ENCODE assay signal across 14 cellular contexts in genomic region chr17:74739227-74739831, GRCh38. TPM values are rescaled to one million over a fixed set of nuclear protein-coding genes. Genes with fewer than 3 reads are reported as not detected.
DNase-seq lines count a peak whose midpoint lies in the region; ATAC-seq, FAIRE-seq and TF ChIP-seq lines count a peak whose summit lies in the region.
"Had no signal": no experiment of that assay in that cellular context is flagged by ENCODE, and none has a peak within 500 bp of the region (broad histone marks: within the 10 kb centered on the region; RNA-seq: fewer than 3 reads in every experiment).

No MANE protein-coding gene starts in this region.

- no peak overlapping the region for H3K27ac Mint-ChIP-seq in brain

- H2AFZ ChIP-seq in HepG2 (ENCODE audit: low read length) = no peak overlapping the region
- H2AFZ ChIP-seq in PC-3 (ENCODE audit: low read length) = no peak overlapping the region

- no peaks in the 10 kb centered on the region for H3K36me3 Mint-ChIP-seq in brain

- TF ChIP-seq CTCF in HepG2 (CRISPR knock-in tag; IDR thresholded peaks at IDR 0.05) = no peak
- TF ChIP-seq CTCF in right lobe of liver (IDR thresholded peaks at IDR 0.05) = no peak
- TF ChIP-seq CTCF in Peyer's patch (IDR thresholded peaks at IDR 0.05) = no peak
- TF ChIP-seq CTCF in brain (conservative IDR thresholded peaks at IDR 0.05) = no peak
- TF ChIP-seq CTCF in PC-3 (conservative IDR thresholded peaks at IDR 0.05; ENCODE audit: low read depth, low read length) = no peak

- ATAC-seq in HepG2 (no peak), right lobe of liver (no peak), PC-3 (no peak)

- H3K9ac ChIP-seq in HepG2 (ENCODE audit: insufficient read depth, low read depth, low read length) (no peak overlapping the region), PC-3 (ENCODE audit: low read length) (no peak overlapping the region)

- peaks cover 22% of the 10 kb centered on the region for H3K27me3 Mint-ChIP-seq in brain

- H3K4me1 ChIP-seq in HepG2 (ENCODE audit: insufficient read depth, low read length) = peaks cover 70% of the 10 kb centered on the region
- H3K4me1 ChIP-seq in right lobe of liver = peaks cover 0 to 20% (median 7%) of the 10 kb centered on the region in 4 donors
- H3K4me1 ChIP-seq in Peyer's patch = peaks cover 3 to 51% (median 35%) of the 10 kb centered on the region in 4 donors
- H3K4me1 ChIP-seq in thymus (ENCODE audit: control insufficient read depth, insufficient read depth, low read length) = peaks cover 42% of the 10 kb centered on the region
- H3K4me1 ChIP-seq in PC-3 (ENCODE audit: insufficient read depth, low read length) = peaks cover 22% of the 10 kb centered on the region

- WGBS in HepG2 (ENCODE audit: low lambda C conversion rate) = 25% methylated on average over 12 of the region's 12 CpGs
- WGBS in right lobe of liver (ENCODE audit: insufficient coverage, low coverage, low lambda C conversion rate, missing lambda C conversion rate) = 67% methylated on average over 10 of the region's 12 CpGs
- 65% methylated on average over 12 of the region's 12 CpGs for WGBS in thymus

- no peaks in the 10 kb centered on the region for H3K36me3 ChIP-seq in HepG2 (replicated peaks in 1 of 2; ENCODE audit: control insufficient read depth in 1 of 2, insufficient read depth in 2 of 2, low read length in 2 of 2)
- H3K36me3 ChIP-seq in right lobe of liver = no peaks in the 10 kb centered on the region
- no peaks in the 10 kb centered on the region for H3K36me3 ChIP-seq in Peyer's patch
- H3K36me3 ChIP-seq in thymus (ENCODE audit: control insufficient read depth, insufficient read depth) = no peaks in the 10 kb centered on the region
- no peaks in the 10 kb centered on the region for H3K36me3 ChIP-seq in PC-3 (ENCODE audit: low read depth, low read length)

- intact Hi-C loops in HepG2 (cut with micrococcal nuclease; ENCODE audit: unreplicated experiment) = no loop called here
- intact Hi-C loops in right lobe of liver (cut with DNase I) = no loop called here
- intact Hi-C loops in PC-3 (cut with micrococcal nuclease) = no loop called here

- no peaks in the 10 kb centered on the region for H3K9me3 ChIP-seq in HepG2 (ENCODE audit: low read length)
- H3K9me3 ChIP-seq in right lobe of liver = no peaks in the 10 kb centered on the region
- no peaks in the 10 kb centered on the region for H3K9me3 ChIP-seq in Peyer's patch
- no peaks in the 10 kb centered on the region for H3K9me3 ChIP-seq in thymus (ENCODE audit: control insufficient read depth)
- H3K9me3 ChIP-seq in PC-3 (ENCODE audit: low read length) = no peaks in the 10 kb centered on the region

- TF ChIP-seq POLR2A in HepG2 (IDR thresholded peaks at IDR 0.05; ENCODE audit: insufficient read depth in 1 of 2, low read depth in 2 of 2, low read length in 2 of 2) (no peak), right lobe of liver (IDR thresholded peaks at IDR 0.05) (no peak), Peyer's patch (IDR thresholded peaks at IDR 0.05) (no peak)

- TF ChIP-seq RAD21 in HepG2 (CRISPR knock-in tag; IDR thresholded peaks at IDR 0.05) = no peak

- peaks cover 14% of the 10 kb centered on the region for H3K4me1 Mint-ChIP-seq in brain

- H3K4me3 Mint-ChIP-seq in brain = peak overlapping the region in 3 of 5 experiments; percentile 6 to 34 (median 15)

- H3K27me3 ChIP-seq in HepG2 (ENCODE audit: control insufficient read depth in 1 of 2, insufficient read depth in 2 of 2, low read length in 2 of 2) (peaks cover 5 to 36% of the 10 kb centered on the region in 2 experiments; a peak in 3 of 5 replicates), right lobe of liver (no peaks in the 10 kb centered on the region), Peyer's patch (peaks cover 0 to 6% of the 10 kb centered on the region in 2 donors), thymus (ENCODE audit: control insufficient read depth, insufficient read depth) (no peaks in the 10 kb centered on the region), PC-3 (ENCODE audit: low read length) (peaks cover 54% of the 10 kb centered on the region)

- CTCF ChIA-PET in HepG2 (lab: Yijun Ruan, JAX; ENCODE audit: low intra/inter-chr PET ratio, low total read pairs) = no interaction called here
- CTCF ChIA-PET in PC-3 (lab: Charles Lee) = interaction anchor here (3.5 kb wide), 1 partner anchor 82 kb away, joined by 53 read pairs; no protein-coding TSS in a partner anchor

- no peaks in the 10 kb centered on the region for H3F3A ChIP-seq in PC-3 (ENCODE audit: low read length, unreplicated experiment)

- H4K20me1 ChIP-seq in HepG2 (ENCODE audit: insufficient read depth, low read length) = no peaks in the 10 kb centered on the region
- no peaks in the 10 kb centered on the region for H4K20me1 ChIP-seq in PC-3 (ENCODE audit: low read length)

- in situ Hi-C loops in HepG2 (cut with HindIII; ENCODE audit: extremely low pct_ligation_motif_present, low pct_unique_long_range_greater_than_20kb) = loop anchor here (5.0 kb wide), 1 partner anchor 82 kb away; no protein-coding TSS in a partner anchor

- no peaks in the 10 kb centered on the region for H3K9me2 ChIP-seq in PC-3 (replicated peaks; ENCODE audit: low read length)

- no peak for DNase-seq in HepG2 (ENCODE audit: low spot score)
- no peak for DNase-seq in right lobe of liver
- DNase-seq in Peyer's patch = peak in 2 of 3 donors; percentile 36 to 45
- no peak for DNase-seq in PC-3
- no peak for DNase-seq in NCI-H2029 treated with DMSO at 0.1 percent for 48 hours (lab: John Stamatoyannopoulos, UW)
- no peak for DNase-seq in NCI-H524 treated with DMSO at 0.1 percent for 48 hours (lab: John Stamatoyannopoulos, UW)
- DNase-seq: effector CD8-positive, alpha-beta T cell; foreskin fibroblast; NCI-H1694; Right ventricle myocardium superior had no signal

- H3K4me2 ChIP-seq in HepG2 (ENCODE audit: low read depth, low read length) = no peak overlapping the region
- H3K4me2 ChIP-seq in PC-3 (ENCODE audit: low read length) = no peak overlapping the region

- H3K27ac ChIP-seq in HepG2 (ENCODE audit: extremely low read length, insufficient read depth, low read length) (no peak overlapping the region), right lobe of liver (no peak overlapping the region), Peyer's patch (peak overlapping the region in 2 of 4 donors; percentile 75 to 82), thymus (ENCODE audit: low read depth) (peak overlapping the region; percentile 66), PC-3 (ENCODE audit: low read length) (no peak overlapping the region)

- TF ChIP-seq EP300 in HepG2 (IDR thresholded peaks at IDR 0.05; ENCODE audit: low read depth in 2 of 2, low read length in 2 of 2) (no peak), HepG2 (CRISPR knock-in tag; IDR thresholded peaks at IDR 0.05; ENCODE audit: borderline replicate concordance) (no peak)

- H3K9me3 Mint-ChIP-seq in brain = peaks cover 0 to 2% (median 0%) of the 10 kb centered on the region in 5 experiments

- FAIRE-seq in HepG2 (lab: Jason Lieb, UNC) = no peak
- FAIRE-seq: islet of Langerhans, TTC549 had no signal

- H3K79me2 ChIP-seq in HepG2 (ENCODE audit: insufficient read depth, low read length) (no peaks in the 10 kb centered on the region), PC-3 (ENCODE audit: low read length) (no peaks in the 10 kb centered on the region)

- POLR2A ChIA-PET in HepG2 (lab: Yijun Ruan, JAX) (interaction anchor here (3.9 to 5.6 kb wide), 5 partner anchors 13 to 309 kb away, joined by 20 to 221 read pairs (median 68); partner anchors contain the start of genes FDXR and NAT9), PC-3 (lab: Charles Lee; ENCODE audit: unreplicated experiment) (no interaction called here)

- BruUV-seq in HepG2 (replicated peaks; lab: Mats Ljungman, UMichigan) (no TSS peak), PC-3 (replicated peaks; lab: Mats Ljungman, UMichigan) (no TSS peak)

- H3K4me3 ChIP-seq in HepG2 (replicated peaks in 1 of 3; ENCODE audit: insufficient read depth in 1 of 3, low read depth in 2 of 3, low read length in 3 of 3) (no peak overlapping the region), right lobe of liver (no peak overlapping the region), Peyer's patch (no peak overlapping the region), thymus (ENCODE audit: low read length) (no peak overlapping the region), PC-3 (ENCODE audit: low read length) (no peak overlapping the region)

RNA-seq across cellular contexts. Expression of gene RAB37, which starts 2.3 kb away (rescaled TPM):
- total RNA-seq in HepG2 (2016; rRNA removed; fragmentation: Illumina TruSeq; extraction: Trizol) = 0.91 and 1.1 TPM in 2 replicates
- total RNA-seq in HepG2 (2016; cell fraction: cytosol; rRNA removed; fragmentation: Illumina TruSeq; extraction: Trizol; ENCODE audit: low read depth) = 0.30 TPM in 1 of 2 replicates, not detected in the other
- 0.73 and 1.0 TPM in 2 replicates for total RNA-seq in HepG2 (2016; cell fraction: insoluble cytoplasmic fraction; rRNA removed; fragmentation: Illumina TruSeq; extraction: Trizol)
- 0.83 and 0.93 TPM in 2 replicates for total RNA-seq in HepG2 (2016; cell fraction: membrane; rRNA removed; fragmentation: Illumina TruSeq; extraction: Trizol)
- 0.96 and 1.3 TPM in 2 replicates for total RNA-seq in HepG2 (2016; cell fraction: nucleus; rRNA removed; fragmentation: Illumina TruSeq; extraction: Trizol)
- 3.7 and 4.7 TPM in 2 replicates for polyA plus RNA-seq in HepG2 (2011; rRNA removed)
- 2.1 and 2.8 TPM in 2 replicates for polyA plus RNA-seq in HepG2 (2011; cell fraction: cytosol; rRNA removed)
- 7.0 and 8.4 TPM in 2 replicates for polyA plus RNA-seq in HepG2 (2011; cell fraction: nucleus; rRNA removed)
- polyA plus RNA-seq in HepG2 (2012) = 1.8 and 2.4 TPM in 2 replicates
- polyA plus RNA-seq in HepG2 (2016; cell fraction: cytosol; fragmentation: Illumina TruSeq; extraction: Trizol; ENCODE audit: low read depth) = 0.18 and 0.22 TPM in 2 replicates
- polyA plus RNA-seq in HepG2 (2016; cell fraction: insoluble cytoplasmic fraction; fragmentation: Illumina TruSeq; extraction: Trizol; ENCODE audit: low read depth) = 0.83 and 0.93 TPM in 2 replicates
- polyA plus RNA-seq in HepG2 (2016; cell fraction: membrane; fragmentation: Illumina TruSeq; extraction: Trizol; ENCODE audit: low read depth) = 0.48 and 0.49 TPM in 2 replicates
- 2.4 and 2.8 TPM in 2 replicates for polyA plus RNA-seq in HepG2 (2016; cell fraction: nucleus; fragmentation: Illumina TruSeq; extraction: Trizol; ENCODE audit: insufficient read depth, low read depth)
- polyA minus RNA-seq in HepG2 (2011; rRNA and poly(A)+ RNA removed; ENCODE audit: low replicate concordance) = 2.2 TPM in 1 of 2 replicates, not detected in the other
- polyA minus RNA-seq in HepG2 (2011; cell fraction: cytosol; rRNA and poly(A)+ RNA removed) = 0.70 and 2.0 TPM in 2 replicates
- 1.4 and 1.7 TPM in 2 replicates for polyA minus RNA-seq in HepG2 (2011; cell fraction: nucleus; rRNA and poly(A)+ RNA removed)
- 10 to 100 TPM in 3 of 6 experiments, 1 to 10 TPM in 3; 5.0 to 14.4 (median 9.0) TPM for total RNA-seq in right lobe of liver
- 10 to 100 TPM in 1 of 4 donors, 1 to 10 TPM in 3; 1.1 to 35.5 (median 4.4) TPM for total RNA-seq in Peyer's patch
- 2.8 TPM for polyA plus RNA-seq in brain (ENCODE audit: insufficient read depth, low read depth, low replicate concordance)
- polyA plus RNA-seq in thymus = 29.3 TPM
- total RNA-seq in PC-3 (2014; rRNA removed) = 0.17 and 0.66 TPM in 2 replicates

RNA-seq across cellular contexts. Expression of gene NHERF1, which starts 9.1 kb away (rescaled TPM):
- total RNA-seq in HepG2 (2016; rRNA removed; fragmentation: Illumina TruSeq; extraction: Trizol) = 138 and 169 TPM in 2 replicates
- total RNA-seq in HepG2 (2016; cell fraction: cytosol; rRNA removed; fragmentation: Illumina TruSeq; extraction: Trizol; ENCODE audit: low read depth) = 27.0 and 28.2 TPM in 2 replicates
- 118 and 171 TPM in 2 replicates for total RNA-seq in HepG2 (2016; cell fraction: insoluble cytoplasmic fraction; rRNA removed; fragmentation: Illumina TruSeq; extraction: Trizol)
- total RNA-seq in HepG2 (2016; cell fraction: membrane; rRNA removed; fragmentation: Illumina TruSeq; extraction: Trizol) = 64.4 and 79.9 TPM in 2 replicates
- 75.3 and 85.2 TPM in 2 replicates for total RNA-seq in HepG2 (2016; cell fraction: nucleus; rRNA removed; fragmentation: Illumina TruSeq; extraction: Trizol)
- 266 and 269 TPM in 2 replicates for polyA plus RNA-seq in HepG2 (2011; rRNA removed)
- polyA plus RNA-seq in HepG2 (2011; cell fraction: cytosol; rRNA removed) = 232 and 243 TPM in 2 replicates
- 152 and 164 TPM in 2 replicates for polyA plus RNA-seq in HepG2 (2011; cell fraction: nucleus; rRNA removed)
- 209 and 226 TPM in 2 replicates for polyA plus RNA-seq in HepG2 (2012)
- 52.4 and 55.7 TPM in 2 replicates for polyA plus RNA-seq in HepG2 (2016; cell fraction: cytosol; fragmentation: Illumina TruSeq; extraction: Trizol; ENCODE audit: low read depth)
- 275 and 359 TPM in 2 replicates for polyA plus RNA-seq in HepG2 (2016; cell fraction: insoluble cytoplasmic fraction; fragmentation: Illumina TruSeq; extraction: Trizol; ENCODE audit: low read depth)
- 109 and 126 TPM in 2 replicates for polyA plus RNA-seq in HepG2 (2016; cell fraction: membrane; fragmentation: Illumina TruSeq; extraction: Trizol; ENCODE audit: low read depth)
- polyA plus RNA-seq in HepG2 (2016; cell fraction: nucleus; fragmentation: Illumina TruSeq; extraction: Trizol; ENCODE audit: insufficient read depth, low read depth) = 248 and 253 TPM in 2 replicates
- polyA minus RNA-seq in HepG2 (2011; rRNA and poly(A)+ RNA removed; ENCODE audit: low replicate concordance) = 92.0 and 295 TPM in 2 replicates
- polyA minus RNA-seq in HepG2 (2011; cell fraction: cytosol; rRNA and poly(A)+ RNA removed) = 130 and 139 TPM in 2 replicates
- polyA minus RNA-seq in HepG2 (2011; cell fraction: nucleus; rRNA and poly(A)+ RNA removed) = 62.8 and 68.1 TPM in 2 replicates
- 100 to 1,000 TPM; 105 to 218 (median 161) TPM for total RNA-seq in right lobe of liver
- total RNA-seq in Peyer's patch = 100 to 1,000 TPM; 121 to 600 (median 488) TPM
- 95.8 TPM for polyA plus RNA-seq in brain (ENCODE audit: insufficient read depth, low read depth, low replicate concordance)
- polyA plus RNA-seq in thymus = 56.6 TPM
- total RNA-seq in PC-3 (2014; rRNA removed) = 75.0 and 116 TPM in 2 replicates

RNA-seq across cellular contexts. Expression of gene CD300LF, which starts 26.6 kb away (rescaled TPM):
- total RNA-seq in HepG2 (2016; rRNA removed; fragmentation: Illumina TruSeq; extraction: Trizol) (not detected in 2 replicates), right lobe of liver (1 to 10 TPM in 2 of 6 experiments, under 1 TPM in 3, not detected in 1; 0.44 to 2.6 (median 0.74) TPM), Peyer's patch (1 to 10 TPM in 2 of 4 donors, not detected in 2; 1.1 to 1.7 TPM), PC-3 (2014; rRNA removed) (not detected in 2 replicates)
- not detected in 2 replicates for total RNA-seq in HepG2 (2016; cell fraction: cytosol; rRNA removed; fragmentation: Illumina TruSeq; extraction: Trizol; ENCODE audit: low read depth)
- total RNA-seq in HepG2 (2016; cell fraction: insoluble cytoplasmic fraction; rRNA removed; fragmentation: Illumina TruSeq; extraction: Trizol) = not detected in 2 replicates
- total RNA-seq in HepG2 (2016; cell fraction: membrane; rRNA removed; fragmentation: Illumina TruSeq; extraction: Trizol) = not detected in 2 replicates
- not detected in 2 replicates for total RNA-seq in HepG2 (2016; cell fraction: nucleus; rRNA removed; fragmentation: Illumina TruSeq; extraction: Trizol)
- polyA plus RNA-seq in HepG2 (2011; rRNA removed) (not detected in 2 replicates), brain (ENCODE audit: insufficient read depth, low read depth, low replicate concordance) (0.54 TPM), thymus (6.0 TPM)
- not detected in 2 replicates for polyA plus RNA-seq in HepG2 (2011; cell fraction: cytosol; rRNA removed)
- polyA plus RNA-seq in HepG2 (2011; cell fraction: nucleus; rRNA removed) = not detected in 2 replicates
- polyA plus RNA-seq in HepG2 (2012) = not detected in 2 replicates
- polyA plus RNA-seq in HepG2 (2016; cell fraction: cytosol; fragmentation: Illumina TruSeq; extraction: Trizol; ENCODE audit: low read depth) = not detected in 2 replicates
- polyA plus RNA-seq in HepG2 (2016; cell fraction: insoluble cytoplasmic fraction; fragmentation: Illumina TruSeq; extraction: Trizol; ENCODE audit: low read depth) = not detected in 2 replicates
- not detected in 2 replicates for polyA plus RNA-seq in HepG2 (2016; cell fraction: membrane; fragmentation: Illumina TruSeq; extraction: Trizol; ENCODE audit: low read depth)
- not detected in 2 replicates for polyA plus RNA-seq in HepG2 (2016; cell fraction: nucleus; fragmentation: Illumina TruSeq; extraction: Trizol; ENCODE audit: insufficient read depth, low read depth)
- not detected in 2 replicates for polyA minus RNA-seq in HepG2 (2011; rRNA and poly(A)+ RNA removed; ENCODE audit: low replicate concordance)
- polyA minus RNA-seq in HepG2 (2011; cell fraction: cytosol; rRNA and poly(A)+ RNA removed) = not detected in 2 replicates
- not detected in 2 replicates for polyA minus RNA-seq in HepG2 (2011; cell fraction: nucleus; rRNA and poly(A)+ RNA removed)
- total RNA-seq: Right ventricle myocardium superior had no signal

RNA-seq across cellular contexts. Expression of gene NAT9, which starts 36.8 kb away (rescaled TPM):
- total RNA-seq in HepG2 (2016; rRNA removed; fragmentation: Illumina TruSeq; extraction: Trizol) (37.6 and 44.2 TPM in 2 replicates), right lobe of liver (10 to 100 TPM in 5 of 6 experiments, 1 to 10 TPM in 1; 10.0 to 23.0 (median 16.3) TPM), Peyer's patch (10 to 100 TPM; 23.1 to 85.0 (median 37.4) TPM), PC-3 (2014; rRNA removed) (47.2 and 55.4 TPM in 2 replicates)
- 16.5 and 18.6 TPM in 2 replicates for total RNA-seq in HepG2 (2016; cell fraction: cytosol; rRNA removed; fragmentation: Illumina TruSeq; extraction: Trizol; ENCODE audit: low read depth)
- 38.7 and 44.6 TPM in 2 replicates for total RNA-seq in HepG2 (2016; cell fraction: insoluble cytoplasmic fraction; rRNA removed; fragmentation: Illumina TruSeq; extraction: Trizol)
- total RNA-seq in HepG2 (2016; cell fraction: membrane; rRNA removed; fragmentation: Illumina TruSeq; extraction: Trizol) = 25.6 and 29.9 TPM in 2 replicates
- 44.5 and 46.0 TPM in 2 replicates for total RNA-seq in HepG2 (2016; cell fraction: nucleus; rRNA removed; fragmentation: Illumina TruSeq; extraction: Trizol)
- polyA plus RNA-seq in HepG2 (2011; rRNA removed) (39.7 and 49.8 TPM in 2 replicates), brain (ENCODE audit: insufficient read depth, low read depth, low replicate concordance) (24.8 TPM), thymus (31.1 TPM)
- polyA plus RNA-seq in HepG2 (2011; cell fraction: cytosol; rRNA removed) = 37.1 and 45.5 TPM in 2 replicates
- 152 and 183 TPM in 2 replicates for polyA plus RNA-seq in HepG2 (2011; cell fraction: nucleus; rRNA removed)
- 37.3 and 50.6 TPM in 2 replicates for polyA plus RNA-seq in HepG2 (2012)
- 8.7 and 8.9 TPM in 2 replicates for polyA plus RNA-seq in HepG2 (2016; cell fraction: cytosol; fragmentation: Illumina TruSeq; extraction: Trizol; ENCODE audit: low read depth)
- 35.3 and 35.8 TPM in 2 replicates for polyA plus RNA-seq in HepG2 (2016; cell fraction: insoluble cytoplasmic fraction; fragmentation: Illumina TruSeq; extraction: Trizol; ENCODE audit: low read depth)
- polyA plus RNA-seq in HepG2 (2016; cell fraction: membrane; fragmentation: Illumina TruSeq; extraction: Trizol; ENCODE audit: low read depth) = 17.6 and 19.9 TPM in 2 replicates
- polyA plus RNA-seq in HepG2 (2016; cell fraction: nucleus; fragmentation: Illumina TruSeq; extraction: Trizol; ENCODE audit: insufficient read depth, low read depth) = 74.0 and 80.9 TPM in 2 replicates
- 32.3 and 53.7 TPM in 2 replicates for polyA minus RNA-seq in HepG2 (2011; rRNA and poly(A)+ RNA removed; ENCODE audit: low replicate concordance)
- polyA minus RNA-seq in HepG2 (2011; cell fraction: cytosol; rRNA and poly(A)+ RNA removed) = 12.7 and 14.7 TPM in 2 replicates
- 56.3 and 64.3 TPM in 2 replicates for polyA minus RNA-seq in HepG2 (2011; cell fraction: nucleus; rRNA and poly(A)+ RNA removed)

Comparison
In these comparisons a context has a peak if more than half of its experiments do, and no peak if none do; other contexts are left out.
1. DNase-seq: peak in Peyer's patch (2 of 3); none in HepG2 (single experiment), right lobe of liver (0 of 3), PC-3 (single experiment), NCI-H2029 treated with DMSO at 0.1 percent for 48 hours (single experiment) and NCI-H524 treated with DMSO at 0.1 percent for 48 hours (single experiment).